Comparison of ENCODE assay signal across 1 cellular context in genomic region chr1:248863011-248863881, GRCh38.
TF ChIP-seq lines count a peak whose summit lies in the region.

No MANE protein-coding gene starts in this region.

TF ChIP-seq in GM12878, 131 proteins besides CTCF, POLR2A, EP300 and RAD21 (continues in another document):
- TF ChIP-seq SPI1 (IDR thresholded peaks at IDR 0.05; ENCODE audit: borderline replicate concordance, insufficient read depth, low read depth, low read length) (no peak), HDAC2 (IDR thresholded peaks at IDR 0.05) (no peak), SIN3A (IDR thresholded peaks at IDR 0.05; ENCODE audit: low read depth, low read length) (no peak), TCF7 (IDR thresholded peaks at IDR 0.05; ENCODE audit: borderline replicate concordance) (no peak), HDGF (IDR thresholded peaks at IDR 0.05) (no peak), SMAD1 (IDR thresholded peaks at IDR 0.05; ENCODE audit: low read depth, partially characterized antibody) (no peak), ZNF622 (IDR thresholded peaks at IDR 0.05) (no peak), POU2F2 (IDR thresholded peaks at IDR 0.05; ENCODE audit: borderline replicate concordance, low read depth, low read length) (0 out of 3 replicates have a peak, but pooled peaks have one; percentile 30), POLR2AphosphoS5 (IDR thresholded peaks at IDR 0.05; ENCODE audit: low read length) (peak; percentile 51; the same call in 1 of the 2 replicates), WRNIP1 (IDR thresholded peaks at IDR 0.05; ENCODE audit: borderline replicate concordance, low read depth, low read length) (no peak), SRF (IDR thresholded peaks at IDR 0.05; ENCODE audit: low read depth in 2 of 2, low read length in 2 of 2) (no peak), CHD2 (IDR thresholded peaks at IDR 0.05; ENCODE audit: borderline replicate concordance, low read depth, low read length) (no peak; the same call in 1 of the 2 replicates), BRCA1 (IDR thresholded peaks at IDR 0.05; ENCODE audit: low read depth, low read length) (no peak), REST (IDR thresholded peaks at IDR 0.05; ENCODE audit: low read depth, low read length) (no peak), NFYA (IDR thresholded peaks at IDR 0.05; ENCODE audit: borderline replicate concordance, low read depth, low read length) (no peak), CHD1 (IDR thresholded peaks at IDR 0.05; ENCODE audit: low read depth, low read length) (no peak), POLR2AphosphoS2 (IDR thresholded peaks at IDR 0.05; ENCODE audit: low read depth, low read length) (no peak), NBN (IDR thresholded peaks at IDR 0.05) (0 out of 2 replicates have a peak, but pooled peaks have one; percentile 46), STAT1 (conservative IDR thresholded peaks at IDR 0.05) (no peak), JUND (IDR thresholded peaks at IDR 0.05; ENCODE audit: low read depth, low read length) (no peak), NR2F1 (conservative IDR thresholded peaks at IDR 0.05) (no peak), BACH1 (IDR thresholded peaks at IDR 0.05; ENCODE audit: borderline replicate concordance) (0 out of 2 replicates have a peak, but pooled peaks have one; percentile 37), TAF1 (IDR thresholded peaks at IDR 0.05; ENCODE audit: borderline replicate concordance, low read depth, low read length) (peak; percentile 56; the same call in 1 of the 2 replicates), EED (IDR thresholded peaks at IDR 0.05; ENCODE audit: low read depth) (no peak), DPF2 (IDR thresholded peaks at IDR 0.05) (0 out of 2 replicates have a peak, but pooled peaks have one; percentile 31), FOXK2 (IDR thresholded peaks at IDR 0.05) (no peak), KAT2A (conservative IDR thresholded peaks at IDR 0.05; ENCODE audit: control insufficient read depth, low read depth, low read length) (no peak), ZNF592 (IDR thresholded peaks at IDR 0.05) (no peak), JUNB (IDR thresholded peaks at IDR 0.05) (no peak), PAX8 (IDR thresholded peaks at IDR 0.05) (no peak)
- TF ChIP-seq, protein P1, sequence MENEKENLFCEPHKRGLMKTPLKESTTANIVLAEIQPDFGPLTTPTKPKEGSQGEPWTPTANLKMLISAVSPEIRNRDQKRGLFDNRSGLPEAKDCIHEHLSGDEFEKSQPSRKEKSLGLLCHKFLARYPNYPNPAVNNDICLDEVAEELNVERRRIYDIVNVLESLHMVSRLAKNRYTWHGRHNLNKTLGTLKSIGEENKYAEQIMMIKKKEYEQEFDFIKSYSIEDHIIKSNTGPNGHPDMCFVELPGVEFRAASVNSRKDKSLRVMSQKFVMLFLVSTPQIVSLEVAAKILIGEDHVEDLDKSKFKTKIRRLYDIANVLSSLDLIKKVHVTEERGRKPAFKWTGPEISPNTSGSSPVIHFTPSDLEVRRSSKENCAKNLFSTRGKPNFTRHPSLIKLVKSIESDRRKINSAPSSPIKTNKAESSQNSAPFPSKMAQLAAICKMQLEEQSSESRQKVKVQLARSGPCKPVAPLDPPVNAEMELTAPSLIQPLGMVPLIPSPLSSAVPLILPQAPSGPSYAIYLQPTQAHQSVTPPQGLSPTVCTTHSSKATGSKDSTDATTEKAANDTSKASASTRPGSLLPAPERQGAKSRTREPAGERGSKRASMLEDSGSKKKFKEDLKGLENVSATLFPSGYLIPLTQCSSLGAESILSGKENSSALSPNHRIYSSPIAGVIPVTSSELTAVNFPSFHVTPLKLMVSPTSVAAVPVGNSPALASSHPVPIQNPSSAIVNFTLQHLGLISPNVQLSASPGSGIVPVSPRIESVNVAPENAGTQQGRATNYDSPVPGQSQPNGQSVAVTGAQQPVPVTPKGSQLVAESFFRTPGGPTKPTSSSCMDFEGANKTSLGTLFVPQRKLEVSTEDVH (IDR thresholded peaks at IDR 0.05; ENCODE audit: low read depth, partially characterized antibody), result no peak
- TF ChIP-seq, protein P2, sequence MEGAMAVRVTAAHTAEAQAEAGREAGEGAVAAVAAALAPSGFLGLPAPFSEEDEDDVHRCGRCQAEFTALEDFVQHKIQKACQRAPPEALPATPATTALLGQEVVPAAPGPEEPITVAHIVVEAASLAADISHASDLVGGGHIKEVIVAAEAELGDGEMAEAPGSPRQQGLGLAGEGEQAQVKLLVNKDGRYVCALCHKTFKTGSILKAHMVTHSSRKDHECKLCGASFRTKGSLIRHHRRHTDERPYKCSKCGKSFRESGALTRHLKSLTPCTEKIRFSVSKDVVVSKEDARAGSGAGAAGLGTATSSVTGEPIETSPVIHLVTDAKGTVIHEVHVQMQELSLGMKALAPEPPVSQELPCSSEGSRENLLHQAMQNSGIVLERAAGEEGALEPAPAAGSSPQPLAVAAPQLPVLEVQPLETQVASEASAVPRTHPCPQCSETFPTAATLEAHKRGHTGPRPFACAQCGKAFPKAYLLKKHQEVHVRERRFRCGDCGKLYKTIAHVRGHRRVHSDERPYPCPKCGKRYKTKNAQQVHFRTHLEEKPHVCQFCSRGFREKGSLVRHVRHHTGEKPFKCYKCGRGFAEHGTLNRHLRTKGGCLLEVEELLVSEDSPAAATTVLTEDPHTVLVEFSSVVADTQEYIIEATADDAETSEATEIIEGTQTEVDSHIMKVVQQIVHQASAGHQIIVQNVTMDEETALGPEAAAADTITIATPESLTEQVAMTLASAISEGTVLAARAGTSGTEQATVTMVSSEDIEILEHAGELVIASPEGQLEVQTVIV (IDR thresholded peaks at IDR 0.05; ENCODE audit: borderline replicate concordance, partially characterized antibody), result no peak
- TF ChIP-seq, protein P3, sequence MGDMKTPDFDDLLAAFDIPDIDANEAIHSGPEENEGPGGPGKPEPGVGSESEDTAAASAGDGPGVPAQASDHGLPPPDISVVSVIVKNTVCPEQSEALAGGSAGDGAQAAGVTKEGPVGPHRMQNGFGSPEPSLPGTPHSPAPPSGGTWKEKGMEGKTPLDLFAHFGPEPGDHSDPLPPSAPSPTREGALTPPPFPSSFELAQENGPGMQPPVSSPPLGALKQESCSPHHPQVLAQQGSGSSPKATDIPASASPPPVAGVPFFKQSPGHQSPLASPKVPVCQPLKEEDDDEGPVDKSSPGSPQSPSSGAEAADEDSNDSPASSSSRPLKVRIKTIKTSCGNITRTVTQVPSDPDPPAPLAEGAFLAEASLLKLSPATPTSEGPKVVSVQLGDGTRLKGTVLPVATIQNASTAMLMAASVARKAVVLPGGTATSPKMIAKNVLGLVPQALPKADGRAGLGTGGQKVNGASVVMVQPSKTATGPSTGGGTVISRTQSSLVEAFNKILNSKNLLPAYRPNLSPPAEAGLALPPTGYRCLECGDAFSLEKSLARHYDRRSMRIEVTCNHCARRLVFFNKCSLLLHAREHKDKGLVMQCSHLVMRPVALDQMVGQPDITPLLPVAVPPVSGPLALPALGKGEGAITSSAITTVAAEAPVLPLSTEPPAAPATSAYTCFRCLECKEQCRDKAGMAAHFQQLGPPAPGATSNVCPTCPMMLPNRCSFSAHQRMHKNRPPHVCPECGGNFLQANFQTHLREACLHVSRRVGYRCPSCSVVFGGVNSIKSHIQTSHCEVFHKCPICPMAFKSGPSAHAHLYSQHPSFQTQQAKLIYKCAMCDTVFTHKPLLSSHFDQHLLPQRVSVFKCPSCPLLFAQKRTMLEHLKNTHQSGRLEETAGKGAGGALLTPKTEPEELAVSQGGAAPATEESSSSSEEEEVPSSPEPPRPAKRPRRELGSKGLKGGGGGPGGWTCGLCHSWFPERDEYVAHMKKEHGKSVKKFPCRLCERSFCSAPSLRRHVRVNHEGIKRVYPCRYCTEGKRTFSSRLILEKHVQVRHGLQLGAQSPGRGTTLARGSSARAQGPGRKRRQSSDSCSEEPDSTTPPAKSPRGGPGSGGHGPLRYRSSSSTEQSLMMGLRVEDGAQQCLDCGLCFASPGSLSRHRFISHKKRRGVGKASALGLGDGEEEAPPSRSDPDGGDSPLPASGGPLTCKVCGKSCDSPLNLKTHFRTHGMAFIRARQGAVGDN (IDR thresholded peaks at IDR 0.05), result peak; percentile 57
- TF ChIP-seq, protein P4, sequence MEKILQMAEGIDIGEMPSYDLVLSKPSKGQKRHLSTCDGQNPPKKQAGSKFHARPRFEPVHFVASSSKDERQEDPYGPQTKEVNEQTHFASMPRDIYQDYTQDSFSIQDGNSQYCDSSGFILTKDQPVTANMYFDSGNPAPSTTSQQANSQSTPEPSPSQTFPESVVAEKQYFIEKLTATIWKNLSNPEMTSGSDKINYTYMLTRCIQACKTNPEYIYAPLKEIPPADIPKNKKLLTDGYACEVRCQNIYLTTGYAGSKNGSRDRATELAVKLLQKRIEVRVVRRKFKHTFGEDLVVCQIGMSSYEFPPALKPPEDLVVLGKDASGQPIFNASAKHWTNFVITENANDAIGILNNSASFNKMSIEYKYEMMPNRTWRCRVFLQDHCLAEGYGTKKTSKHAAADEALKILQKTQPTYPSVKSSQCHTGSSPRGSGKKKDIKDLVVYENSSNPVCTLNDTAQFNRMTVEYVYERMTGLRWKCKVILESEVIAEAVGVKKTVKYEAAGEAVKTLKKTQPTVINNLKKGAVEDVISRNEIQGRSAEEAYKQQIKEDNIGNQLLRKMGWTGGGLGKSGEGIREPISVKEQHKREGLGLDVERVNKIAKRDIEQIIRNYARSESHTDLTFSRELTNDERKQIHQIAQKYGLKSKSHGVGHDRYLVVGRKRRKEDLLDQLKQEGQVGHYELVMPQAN (conservative IDR thresholded peaks at IDR 0.05), result no peak
- TF ChIP-seq, protein P5, sequence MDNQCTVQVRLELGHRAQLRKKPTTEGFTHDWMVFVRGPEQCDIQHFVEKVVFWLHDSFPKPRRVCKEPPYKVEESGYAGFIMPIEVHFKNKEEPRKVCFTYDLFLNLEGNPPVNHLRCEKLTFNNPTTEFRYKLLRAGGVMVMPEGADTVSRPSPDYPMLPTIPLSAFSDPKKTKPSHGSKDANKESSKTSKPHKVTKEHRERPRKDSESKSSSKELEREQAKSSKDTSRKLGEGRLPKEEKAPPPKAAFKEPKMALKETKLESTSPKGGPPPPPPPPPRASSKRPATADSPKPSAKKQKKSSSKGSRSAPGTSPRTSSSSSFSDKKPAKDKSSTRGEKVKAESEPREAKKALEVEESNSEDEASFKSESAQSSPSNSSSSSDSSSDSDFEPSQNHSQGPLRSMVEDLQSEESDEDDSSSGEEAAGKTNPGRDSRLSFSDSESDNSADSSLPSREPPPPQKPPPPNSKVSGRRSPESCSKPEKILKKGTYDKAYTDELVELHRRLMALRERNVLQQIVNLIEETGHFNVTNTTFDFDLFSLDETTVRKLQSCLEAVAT (IDR thresholded peaks at IDR 0.05), result 0 out of 2 replicates have a peak, but pooled peaks have one; percentile 38
- TF ChIP-seq, protein P6, sequence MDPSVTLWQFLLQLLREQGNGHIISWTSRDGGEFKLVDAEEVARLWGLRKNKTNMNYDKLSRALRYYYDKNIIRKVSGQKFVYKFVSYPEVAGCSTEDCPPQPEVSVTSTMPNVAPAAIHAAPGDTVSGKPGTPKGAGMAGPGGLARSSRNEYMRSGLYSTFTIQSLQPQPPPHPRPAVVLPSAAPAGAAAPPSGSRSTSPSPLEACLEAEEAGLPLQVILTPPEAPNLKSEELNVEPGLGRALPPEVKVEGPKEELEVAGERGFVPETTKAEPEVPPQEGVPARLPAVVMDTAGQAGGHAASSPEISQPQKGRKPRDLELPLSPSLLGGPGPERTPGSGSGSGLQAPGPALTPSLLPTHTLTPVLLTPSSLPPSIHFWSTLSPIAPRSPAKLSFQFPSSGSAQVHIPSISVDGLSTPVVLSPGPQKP (IDR thresholded peaks at IDR 0.05; ENCODE audit: low read depth, low read length), result no peak
